ENCODE assay signal across 23 cellular contexts in the genomic region with DNA sequence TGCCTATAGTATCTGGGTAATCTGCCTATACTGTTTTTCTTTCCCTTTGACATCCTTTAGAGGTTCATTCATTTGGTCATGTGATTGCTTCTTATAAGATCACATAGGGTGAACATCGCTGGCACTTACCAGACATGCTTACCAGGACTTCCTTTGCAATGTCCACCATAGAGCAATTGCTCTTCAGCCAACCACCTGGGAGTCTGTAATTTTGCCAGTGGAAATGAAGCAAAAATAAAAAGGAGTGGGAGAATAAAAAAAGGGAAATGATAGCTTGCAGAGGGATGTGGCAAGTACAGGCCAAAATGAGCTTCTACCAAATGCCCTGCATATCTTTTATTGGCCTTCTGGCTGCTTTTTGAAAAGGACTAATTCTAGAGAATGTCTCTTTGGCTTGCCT.
"Had no signal": no experiment of that assay in that cellular context is flagged by ENCODE, and none has a peak within 500 bp of the region (broad histone marks: within the 10 kb centered on the region; RNA-seq: fewer than 3 reads in every experiment).

No MANE protein-coding gene starts in this region.

- H3K4me3 ChIP-seq: dorsolateral prefrontal cortex, gastrocnemius medialis, lower lobe of right lung, right lobe of liver, suprapubic skin, transverse colon, upper lobe of right lung, uterus had no signal

- H3K9me3 Mint-ChIP-seq: stimulated activated naive B cell treated with anti-CD40 and anti-IgM and Interleukin-4, amounts not matched to agents 10 μg/mL and 1 μg/mL and 100 μg/mL, for 72 hours had no signal

- H3K27ac ChIP-seq: epithelial cell of prostate, gastrocnemius medialis, lower lobe of right lung, neutrophil, parathyroid adenoma, right lobe of liver, suprapubic skin, transverse colon, upper lobe of right lung, uterus had no signal

- H3K79me2 ChIP-seq: parathyroid adenoma had no signal

- H3K36me3 Mint-ChIP-seq: natural killer cell; stimulated activated naive B cell treated with anti-CD40 and anti-IgM and Interleukin-4, amounts not matched to agents 10 μg/mL and 1 μg/mL and 100 μg/mL, for 72 hours had no signal

- H3K4me1 ChIP-seq: gastrocnemius medialis, lower lobe of right lung, parathyroid adenoma, right lobe of liver, suprapubic skin, transverse colon, upper lobe of right lung, uterus had no signal

- H3K4me3 Mint-ChIP-seq: natural killer cell; stimulated activated naive B cell treated with anti-CD40 and anti-IgM and Interleukin-4, amounts not matched to agents 10 μg/mL and 1 μg/mL and 100 μg/mL, for 72 hours; stimulated activated naive CD8-positive, alpha-beta T cell treated with anti-CD3 and anti-CD28 coated beads, Interleukin-15, amount 100 ng/mL, for 72 hours had no signal

- H3K4me1 Mint-ChIP-seq: natural killer cell; stimulated activated naive B cell treated with anti-CD40 and anti-IgM and Interleukin-4, amounts not matched to agents 10 μg/mL and 1 μg/mL and 100 μg/mL, for 72 hours; stimulated activated naive CD8-positive, alpha-beta T cell treated with anti-CD3 and anti-CD28 coated beads, Interleukin-15, amount 100 ng/mL, for 72 hours had no signal

- H2AFZ ChIP-seq: parathyroid adenoma had no signal

- H3K36me3 ChIP-seq: gastrocnemius medialis, lower lobe of right lung, neutrophil, right lobe of liver, suprapubic skin, transverse colon, upper lobe of right lung, uterus had no signal

- DNase-seq: effector CD4-positive, alpha-beta T cell; foreskin fibroblast; gastrocnemius medialis; head of caudate nucleus; left ventricle myocardium superior; lower lobe of right lung; natural killer cell; right lobe of liver; small intestine; stimulated activated CD4-positive, alpha-beta T cell treated with anti-CD3 and anti-CD28 coated beads, Interleukin-15, amount 100 ng/mL, for 24 hours; stimulated activated CD4-positive, alpha-beta T cell treated with anti-CD3 and anti-CD28 coated beads, Interleukin-2, amount 100 ng/mL, for 48 hours; stimulated activated naive B cell treated with anti-CD40 and anti-IgM and Interleukin-4, amounts not matched to agents 10 μg/mL and 1 μg/mL and 100 μg/mL, for 72 hours; stimulated activated naive CD8-positive, alpha-beta T cell treated with anti-CD3 and anti-CD28 coated beads, Interleukin-15, amount 100 ng/mL, for 72 hours; transverse colon; upper lobe of right lung; uterus had no signal

- H3K27me3 ChIP-seq: dorsolateral prefrontal cortex, gastrocnemius medialis, neutrophil, right lobe of liver, suprapubic skin, transverse colon, upper lobe of right lung, uterus had no signal

- H3K27ac Mint-ChIP-seq: natural killer cell; progenitor cell of endocrine pancreas; stimulated activated naive B cell treated with anti-CD40 and anti-IgM and Interleukin-4, amounts not matched to agents 10 μg/mL and 1 μg/mL and 100 μg/mL, for 72 hours; stimulated activated naive CD8-positive, alpha-beta T cell treated with anti-CD3 and anti-CD28 coated beads, Interleukin-15, amount 100 ng/mL, for 72 hours had no signal

- H3K9ac ChIP-seq: parathyroid adenoma had no signal

- H3K27me3 Mint-ChIP-seq: progenitor cell of endocrine pancreas; stimulated activated naive B cell treated with anti-CD40 and anti-IgM and Interleukin-4, amounts not matched to agents 10 μg/mL and 1 μg/mL and 100 μg/mL, for 72 hours; stimulated activated naive CD8-positive, alpha-beta T cell treated with anti-CD3 and anti-CD28 coated beads, Interleukin-15, amount 100 ng/mL, for 72 hours had no signal

- ATAC-seq: esophagus mucosa; gastrocnemius medialis; left ventricle myocardium superior; natural killer cell; right lobe of liver; stimulated activated naive B cell treated with anti-CD40 and anti-IgM and Interleukin-4, amounts not matched to agents 10 μg/mL and 1 μg/mL and 100 μg/mL, for 72 hours; stimulated activated naive CD8-positive, alpha-beta T cell treated with anti-CD3 and anti-CD28 coated beads, Interleukin-15, amount 100 ng/mL, for 72 hours; upper lobe of right lung had no signal

- H3K9me3 ChIP-seq: gastrocnemius medialis, lower lobe of right lung, neutrophil, right lobe of liver, suprapubic skin, transverse colon, upper lobe of right lung, uterus had no signal
